In genomic region chr2:109173311-109174171, GRCh38 we compare ENCODE assay signal across 9 cellular contexts. TPM values are rescaled to one million over a fixed set of nuclear protein-coding genes. Genes with fewer than 3 reads are reported as not detected.
A peak's percentile ranks its signal among the peaks of the same experiment; 100 is the strongest.
DNase-seq lines count a peak whose midpoint lies in the region; ATAC-seq and TF ChIP-seq lines count a peak whose summit lies in the region.
"Had no signal": no experiment of that assay in that cellular context is flagged by ENCODE, and none has a peak within 500 bp of the region (broad histone marks: within the 10 kb centered on the region; RNA-seq: fewer than 3 reads in every experiment).

No MANE protein-coding gene starts in this region.

- in situ Hi-C loops in astrocyte of the spinal cord (cut with HindIII; ENCODE audit: low sequenced_read_pairs): no loop called here

- peak overlapping the region; percentile 70 to 73 for H3K27ac ChIP-seq in left lung
- peak overlapping the region; percentile 91 to 94 for H3K27ac ChIP-seq in tibial artery

- ATAC-seq in left lung (peak; percentile 52), GM18907 (IDR thresholded peaks at IDR 0.05; ENCODE audit: unreplicated experiment) (no peak)

- H3K4me1 ChIP-seq in left lung (peaks cover 43 to 48% of the 10 kb centered on the region in 2 donors), tibial artery (peaks cover 6 to 89% (median 59%) of the 10 kb centered on the region in 4 donors)

- TF ChIP-seq CTCF in astrocyte of the spinal cord (IDR thresholded peaks at IDR 0.05; ENCODE audit: low read depth, low read length): no peak
- TF ChIP-seq CTCF in left lung (IDR thresholded peaks at IDR 0.05): no peak
- no peak for TF ChIP-seq CTCF in tibial artery (IDR thresholded peaks at IDR 0.05)

- intact Hi-C loops in left lung (cut with DNase I) (loop anchor here in 1 of 2 donors (10.0 kb wide), 1 partner anchor 61 kb away; no protein-coding TSS in a partner anchor), tibial artery (cut with DNase I; ENCODE audit: low total_unique reads) (loop anchor here (2.0 to 5.0 kb wide), 2 partner anchors 45 to 264 kb away; partner anchors contain the start of gene SH3RF3)

- peaks cover 0 to 6% of the 10 kb centered on the region in 2 donors for H3K9me3 ChIP-seq in left lung
- no peaks in the 10 kb centered on the region for H3K9me3 ChIP-seq in tibial artery

- H3K27me3 ChIP-seq in left lung: no peaks in the 10 kb centered on the region
- no peaks in the 10 kb centered on the region for H3K27me3 ChIP-seq in tibial artery

- H3K36me3 ChIP-seq in left lung (no peaks in the 10 kb centered on the region), tibial artery (no peaks in the 10 kb centered on the region)

- peak; percentile 93 for DNase-seq in LHCN-M2 (ENCODE audit: low read depth)
- DNase-seq in astrocyte of the spinal cord (ENCODE audit: low read depth, low spot score): peak; percentile 94
- peak in 1 of 2 donors; percentile 51 for DNase-seq in left lung
- DNase-seq in tibial artery: peak; percentile 93 to 96
- no peak for DNase-seq in activated CD8-positive, alpha-beta memory T cell treated with anti-CD3 and anti-CD28 coated beads, Interleukin-2, amount 50 U/mL, for 4 hours
- DNase-seq in central memory CD4-positive, alpha-beta T cell: no peak
- DNase-seq: activated gamma-delta T cell treated with Interleukin-2 at 50 U/mL for 16 hours, NCI-H526 treated with DMSO at 0.1 percent for 48 hours had no signal

- H3K4me3 ChIP-seq in astrocyte of the spinal cord (ENCODE audit: low read depth, low read length) (no peak overlapping the region), left lung (no peak overlapping the region), tibial artery (peak overlapping the region in 1 of 2 donors; percentile 14)

RNA-seq across cellular contexts. Expression of gene SH3RF3, which starts 44.5 kb away (rescaled TPM):
- total RNA-seq in LHCN-M2 (2014; rRNA removed) (6.6 and 7.4 TPM in 2 replicates), left lung (10 to 100 TPM in 1 of 2 donors, 1 to 10 TPM in 1; 7.6 to 11.1 TPM)
- polyA plus RNA-seq in LHCN-M2 (2012): 5.8 TPM

Comparison
In these comparisons a context has a peak if more than half of its experiments do, and no peak if none do; other contexts are left out.
1. DNase-seq: peak in LHCN-M2 (single experiment), astrocyte of the spinal cord (single experiment) and tibial artery (2 of 2); none in activated CD8-positive, alpha-beta memory T cell treated with anti-CD3 and anti-CD28 coated beads, Interleukin-2, amount 50 U/mL, for 4 hours (single experiment) and central memory CD4-positive, alpha-beta T cell (single experiment).